ENCODE assay signal across 33 cellular contexts in genomic region chr1:203045336-203045735, GRCh38. TPM values are rescaled to one million over a fixed set of nuclear protein-coding genes. Genes with fewer than 3 reads are reported as not detected.
"Had no signal": no experiment of that assay in that cellular context is flagged by ENCODE, and none has a peak within 500 bp of the region (broad histone marks: within the 10 kb centered on the region; RNA-seq: fewer than 3 reads in every experiment).

No MANE protein-coding gene starts in this region.

- H3K9me3 ChIP-seq: neutrophil, pancreas, psoas muscle, right lobe of liver, sigmoid colon, stomach, thoracic aorta, thyroid gland, tibial nerve, upper lobe of left lung, vagina had no signal

- H3K4me1 Mint-ChIP-seq: stimulated activated effector memory CD8-positive, alpha-beta T cell treated with anti-CD3 and anti-CD28 coated beads, Interleukin-12 subunit alpha, Interleukin-12 subunit beta, amount 100 ng/mL, for 72 hours; stimulated activated naive B cell treated with anti-CD40 and anti-IgM and Interleukin-4, amounts not matched to agents 10 μg/mL and 1 μg/mL and 100 μg/mL, for 72 hours had no signal

- H3K27me3 ChIP-seq: neutrophil, pancreas, right lobe of liver, sigmoid colon, thyroid gland, tibial nerve, upper lobe of left lung, vagina had no signal

- H3K36me3 ChIP-seq: neutrophil, pancreas, right lobe of liver, stomach, thoracic aorta, thyroid gland, tibial nerve, upper lobe of left lung, vagina had no signal

- FAIRE-seq: pancreas, small intestine, urothelium cell line had no signal

- DNase-seq: pancreas; psoas muscle; right cardiac atrium; right lobe of liver; sigmoid colon; small intestine; stimulated activated CD4-positive, alpha-beta T cell treated with anti-CD3 and anti-CD28 coated beads, Interleukin-15, amount 100 ng/mL, for 24 hours; stimulated activated CD4-positive, alpha-beta T cell treated with anti-CD3 and anti-CD28 coated beads, Interleukin-2, amount 100 ng/mL, for 24 hours; stimulated activated CD4-positive, alpha-beta T cell treated with anti-CD3 and anti-CD28 coated beads, Interleukin-2, amount 100 ng/mL, for 48 hours; stimulated activated CD4-positive, alpha-beta T cell treated with anti-CD3 and anti-CD28 coated beads, Interleukin-4, amount 100 ng/mL, for 24 hours; stimulated activated naive B cell treated with anti-CD40 and anti-IgM and Interleukin-4, amounts not matched to agents 10 μg/mL and 1 μg/mL and 100 μg/mL, for 72 hours; stimulated activated naive CD4-positive, alpha-beta T cell treated with Interleukin-2 at 50 U/mL for 16 hours; stomach; thyroid gland; trophoblast cell had no signal

- H3K4me3 Mint-ChIP-seq: naive thymus-derived CD8-positive, alpha-beta T cell; natural killer cell treated with Interleukin-12 subunit alpha and Interleukin-12 subunit beta and Interleukin-15 and Interleukin-18, amount 100 ng/mL, for 72 hours; stimulated activated effector memory CD8-positive, alpha-beta T cell treated with anti-CD3 and anti-CD28 coated beads, Interleukin-12 subunit alpha, Interleukin-12 subunit beta, amount 100 ng/mL, for 72 hours; stimulated activated naive B cell treated with anti-CD40 and anti-IgM and Interleukin-4, amounts not matched to agents 10 μg/mL and 1 μg/mL and 100 μg/mL, for 72 hours; stimulated activated naive CD8-positive, alpha-beta T cell treated with anti-CD3 and anti-CD28 coated beads, Interleukin-15, Interleukin-2, amounts not matched to agents 100 ng/mL and 50 ng/mL, for 24 hours had no signal

- H3K9me3 Mint-ChIP-seq: naive thymus-derived CD8-positive, alpha-beta T cell; natural killer cell treated with Interleukin-12 subunit alpha and Interleukin-12 subunit beta and Interleukin-15 and Interleukin-18, amount 100 ng/mL, for 72 hours; stimulated activated effector memory CD8-positive, alpha-beta T cell treated with anti-CD3 and anti-CD28 coated beads, Interleukin-12 subunit alpha, Interleukin-12 subunit beta, amount 100 ng/mL, for 72 hours; stimulated activated naive B cell treated with anti-CD40 and anti-IgM and Interleukin-4, amounts not matched to agents 10 μg/mL and 1 μg/mL and 100 μg/mL, for 72 hours; stimulated activated naive CD8-positive, alpha-beta T cell treated with anti-CD3 and anti-CD28 coated beads, Interleukin-15, Interleukin-2, amounts not matched to agents 100 ng/mL and 50 ng/mL, for 24 hours had no signal

- H3K4me1 ChIP-seq: pancreas, right lobe of liver, thyroid gland, tibial nerve, upper lobe of left lung, vagina had no signal

- ATAC-seq: naive thymus-derived CD8-positive, alpha-beta T cell; natural killer cell treated with Interleukin-12 subunit alpha and Interleukin-12 subunit beta and Interleukin-15 and Interleukin-18, amount 100 ng/mL, for 72 hours; pancreas; psoas muscle; right cardiac atrium; right lobe of liver; stimulated activated effector memory CD8-positive, alpha-beta T cell treated with anti-CD3 and anti-CD28 coated beads, Interleukin-12 subunit alpha, Interleukin-12 subunit beta, amount 100 ng/mL, for 72 hours; stimulated activated naive B cell treated with anti-CD40 and anti-IgM and Interleukin-4, amounts not matched to agents 10 μg/mL and 1 μg/mL and 100 μg/mL, for 72 hours had no signal

- H3K27ac ChIP-seq: neutrophil, pancreas, psoas muscle, right lobe of liver, sigmoid colon, stomach, thoracic aorta, thyroid gland, tibial nerve, upper lobe of left lung, vagina had no signal

- H3K36me3 Mint-ChIP-seq: naive thymus-derived CD8-positive, alpha-beta T cell; natural killer cell treated with Interleukin-12 subunit alpha and Interleukin-12 subunit beta and Interleukin-15 and Interleukin-18, amount 100 ng/mL, for 72 hours; stimulated activated naive B cell treated with anti-CD40 and anti-IgM and Interleukin-4, amounts not matched to agents 10 μg/mL and 1 μg/mL and 100 μg/mL, for 72 hours had no signal

- H3K27ac Mint-ChIP-seq: natural killer cell treated with Interleukin-12 subunit alpha and Interleukin-12 subunit beta and Interleukin-15 and Interleukin-18, amount 100 ng/mL, for 72 hours; progenitor cell of endocrine pancreas; stimulated activated effector memory CD8-positive, alpha-beta T cell treated with anti-CD3 and anti-CD28 coated beads, Interleukin-12 subunit alpha, Interleukin-12 subunit beta, amount 100 ng/mL, for 72 hours; stimulated activated naive B cell treated with anti-CD40 and anti-IgM and Interleukin-4, amounts not matched to agents 10 μg/mL and 1 μg/mL and 100 μg/mL, for 72 hours; stimulated activated naive CD8-positive, alpha-beta T cell treated with anti-CD3 and anti-CD28 coated beads, Interleukin-15, Interleukin-2, amounts not matched to agents 100 ng/mL and 50 ng/mL, for 24 hours had no signal

- H3K4me3 ChIP-seq: pancreas, psoas muscle, right lobe of liver, sigmoid colon, stomach, thoracic aorta, thyroid gland, tibial nerve, upper lobe of left lung, vagina had no signal

RNA-seq across cellular contexts. Expression of gene MYOG, which starts 40.5 kb away (rescaled TPM):
- total RNA-seq: naive thymus-derived CD8-positive, alpha-beta T cell; natural killer cell treated with Interleukin-12 subunit alpha and Interleukin-12 subunit beta and Interleukin-15 and Interleukin-18, amount 100 ng/mL, for 72 hours; omental fat pad; osteocyte; pancreas; progenitor cell of endocrine pancreas; renal cortical epithelial cell; right cardiac atrium; right lobe of liver; sigmoid colon; stomach; subcutaneous adipose tissue; temporal lobe; thoracic aorta; thyroid gland; tibial nerve; upper lobe of left lung; ureter; vagina had no signal
- polyA plus RNA-seq: naive thymus-derived CD8-positive, alpha-beta T cell; neural cell; right cardiac atrium; sigmoid colon; small intestine; stomach had no signal
